In the genomic region with DNA sequence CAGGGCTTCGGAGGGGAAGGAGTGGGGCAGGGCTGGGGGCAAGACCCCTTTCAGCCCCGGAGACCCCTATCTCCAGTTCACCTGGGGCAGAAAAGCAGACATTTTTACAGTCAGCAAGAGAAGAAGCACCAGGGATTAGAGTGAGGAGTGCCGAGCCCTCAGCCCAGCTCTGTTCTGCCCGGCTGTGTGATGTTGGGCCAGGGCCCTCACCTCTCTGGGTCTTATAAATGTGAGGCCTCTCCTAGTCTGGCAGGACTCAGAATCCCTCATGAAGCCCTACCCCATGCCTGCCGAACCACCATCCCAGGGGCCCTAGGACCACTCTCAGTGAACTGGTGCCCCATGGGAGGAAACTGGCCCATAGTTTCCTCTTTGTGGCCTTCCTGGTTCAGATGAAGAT, we compare ENCODE assay signal across 17 cellular contexts. TPM values are rescaled to one million over a fixed set of nuclear protein-coding genes. Genes with fewer than 3 reads are reported as not detected.
DNase-seq lines count a peak whose midpoint lies in the region; ATAC-seq and TF ChIP-seq lines count a peak whose summit lies in the region.
"Had no signal": no experiment of that assay in that cellular context is flagged by ENCODE, and none has a peak within 500 bp of the region (broad histone marks: within the 10 kb centered on the region; RNA-seq: fewer than 3 reads in every experiment).

No MANE protein-coding gene starts in this region.

- TF ChIP-seq EP300 in esophagus muscularis mucosa (IDR thresholded peaks at IDR 0.05) = no peak

- TF ChIP-seq CTCF in breast epithelium (IDR thresholded peaks at IDR 0.05) (no peak), mammary epithelial cell (conservative IDR thresholded peaks at IDR 0.05 in 1 of 2, IDR thresholded peaks at IDR 0.05 in 1 of 2; ENCODE audit: extremely low read depth in 1 of 2, insufficient read depth in 1 of 2, low read depth in 1 of 2, low read length in 2 of 2) (no peak), DND-41 (IDR thresholded peaks at IDR 0.05; ENCODE audit: borderline replicate concordance, extremely low read depth, low read length, poor library complexity, severe bottlenecking) (no peak), esophagus muscularis mucosa (IDR thresholded peaks at IDR 0.05) (no peak), spleen (IDR thresholded peaks at IDR 0.05 in 8 of 11, conservative IDR thresholded peaks at IDR 0.05 in 3 of 11) (no peak), A673 (conservative IDR thresholded peaks at IDR 0.05; ENCODE audit: low read depth, low read length) (no peak)

- H3K9ac ChIP-seq in mammary epithelial cell (ENCODE audit: insufficient read depth, low read length) = no peak overlapping the region
- no peak overlapping the region for H3K9ac ChIP-seq in DND-41 (ENCODE audit: low read depth, low read length)

- CTCF ChIA-PET in mammary epithelial cell (lab: Charles Lee; ENCODE audit: low non-redundant PET) (no interaction called here), A673 (lab: Charles Lee) (no interaction called here)

- WGBS in mammary epithelial cell (ENCODE audit: low coverage, missing lambda C conversion rate) = 69% methylated on average over 5 of the region's 5 CpGs
- WGBS in esophagus muscularis mucosa = 65% methylated on average over 5 of the region's 5 CpGs
- WGBS in spleen, 5 donors = 80 to 92% (median 83%) methylated on average over 2 to 5 of the region's 5 CpGs

- H3K9me3 ChIP-seq in breast epithelium (no peaks in the 10 kb centered on the region), mammary epithelial cell (replicated peaks; ENCODE audit: insufficient read depth, low read length) (no peaks in the 10 kb centered on the region), DND-41 (ENCODE audit: insufficient read depth, low read length, severe bottlenecking) (no peaks in the 10 kb centered on the region), esophagus muscularis mucosa (no peaks in the 10 kb centered on the region), spleen (no peaks in the 10 kb centered on the region), A673 (ENCODE audit: low read depth, low read length, poor library complexity, severe bottlenecking) (no peaks in the 10 kb centered on the region)
- H3K9me3 ChIP-seq: Caco-2 had no signal

- no peak overlapping the region for H3K4me3 ChIP-seq in breast epithelium
- H3K4me3 ChIP-seq in mammary epithelial cell (replicated peaks in 1 of 3; ENCODE audit: insufficient read depth in 1 of 3, low read depth in 2 of 3, low read length in 3 of 3) = no peak overlapping the region
- no peak overlapping the region for H3K4me3 ChIP-seq in DND-41 (ENCODE audit: low read depth in 1 of 2, low read length in 2 of 2)
- H3K4me3 ChIP-seq in esophagus muscularis mucosa = no peak overlapping the region
- no peak overlapping the region for H3K4me3 ChIP-seq in spleen
- no peak overlapping the region for H3K4me3 ChIP-seq in A673 (ENCODE audit: low read depth, low read length, poor library complexity, severe bottlenecking)
- H3K4me3 ChIP-seq: GM23338 had no signal

- H3K27me3 ChIP-seq in breast epithelium = no peaks in the 10 kb centered on the region
- H3K27me3 ChIP-seq in mammary epithelial cell (ENCODE audit: insufficient read depth, low read length) = no peaks in the 10 kb centered on the region
- H3K27me3 ChIP-seq in DND-41 (ENCODE audit: insufficient read depth, low read length, poor library complexity) = no peaks in the 10 kb centered on the region
- H3K27me3 ChIP-seq in esophagus muscularis mucosa = no peaks in the 10 kb centered on the region
- H3K27me3 ChIP-seq in spleen (replicated peaks in 1 of 7) = no peaks in the 10 kb centered on the region
- no peaks in the 10 kb centered on the region for H3K27me3 ChIP-seq in A673 (replicated peaks; ENCODE audit: insufficient read depth, low read depth, low read length, poor library complexity)

- no peak for DNase-seq in breast epithelium (ENCODE audit: low spot score in 2 of 2)
- DNase-seq in mammary epithelial cell = no peak
- DNase-seq in DND-41 = no peak
- no peak for DNase-seq in esophagus muscularis mucosa (ENCODE audit: extremely low spot score)
- DNase-seq in spleen = peak; percentile 23
- no peak for DNase-seq in iPS-NIHi11 (ENCODE audit: low spot score)
- DNase-seq in A673 (ENCODE audit: low spot score) = no peak
- DNase-seq: 8988T, ACHN, Caco-2, GF-D8, H7 had no signal

- dilution Hi-C loops in mammary epithelial cell (cut with HindIII; ENCODE audit: low sequenced_read_pairs) = loop anchor here (5.0 kb wide), 2 partner anchors 47 to 72 kb away; no protein-coding TSS in a partner anchor

- POLR2A ChIA-PET in A673 (lab: Charles Lee; ENCODE audit: low non-redundant PET) = no interaction called here

- no peak overlapping the region for H3K4me2 ChIP-seq in mammary epithelial cell (ENCODE audit: insufficient read depth, low read depth, low read length)
- no peak overlapping the region for H3K4me2 ChIP-seq in DND-41 (ENCODE audit: insufficient read depth, low read length)
- H3K4me2 ChIP-seq: GM23338 had no signal

- ATAC-seq in DND-41 (ENCODE audit: insufficient read depth, low read depth) (0 out of 3 replicates have a peak, but pooled peaks have one; percentile 42), GM18505 (IDR thresholded peaks at IDR 0.05; ENCODE audit: unreplicated experiment) (no peak)
- ATAC-seq: GM23338 had no signal

- H3K36me3 ChIP-seq in breast epithelium (no peaks in the 10 kb centered on the region), mammary epithelial cell (ENCODE audit: insufficient read depth, low read length) (no peaks in the 10 kb centered on the region), DND-41 (ENCODE audit: insufficient read depth, low read length) (no peaks in the 10 kb centered on the region), esophagus muscularis mucosa (peaks cover 0 to 19% (median 16%) of the 10 kb centered on the region in 4 donors), spleen (no peaks in the 10 kb centered on the region), A673 (ENCODE audit: insufficient read depth, low read length, poor library complexity, severe bottlenecking) (no peaks in the 10 kb centered on the region)

- H3K79me2 ChIP-seq in mammary epithelial cell (ENCODE audit: insufficient read depth, low read length) (no peaks in the 10 kb centered on the region), DND-41 (ENCODE audit: insufficient read depth, low read length) (no peaks in the 10 kb centered on the region)

- TF ChIP-seq POLR2A in breast epithelium (IDR thresholded peaks at IDR 0.05) = no peak
- TF ChIP-seq POLR2A in esophagus muscularis mucosa (IDR thresholded peaks at IDR 0.05; ENCODE audit: low read depth) = no peak
- no peak for TF ChIP-seq POLR2A in spleen (IDR thresholded peaks at IDR 0.05)
- TF ChIP-seq POLR2A in GM18505 (IDR thresholded peaks at IDR 0.05; ENCODE audit: borderline replicate concordance, extremely low read depth, insufficient read depth, insufficient read length) = no peak

- intact Hi-C loops in breast epithelium (cut with DNase I; ENCODE audit: low total_unique reads) = no loop called here
- intact Hi-C loops in mammary epithelial cell (cut with micrococcal nuclease) = no loop called here
- intact Hi-C loops in esophagus muscularis mucosa (cut with DNase I) = no loop called here
- intact Hi-C loops in spleen (cut with DNase I; ENCODE audit: low total_unique reads) = no loop called here
- intact Hi-C loops in A673 (cut with micrococcal nuclease; ENCODE audit: unreplicated experiment) = no loop called here

- in situ Hi-C loops in mammary epithelial cell (cut with MboI; ENCODE audit: low sequenced_read_pairs in 2 of 2) = no loop called here

- H3K27ac ChIP-seq in breast epithelium = peak overlapping the region; percentile 40 to 59
- H3K27ac ChIP-seq in mammary epithelial cell (ENCODE audit: insufficient read depth, low read depth, low read length) = no peak overlapping the region
- no peak overlapping the region for H3K27ac ChIP-seq in DND-41 (ENCODE audit: low read length)
- H3K27ac ChIP-seq in esophagus muscularis mucosa (replicated peaks in 1 of 4) = peak overlapping the region in 3 of 4 donors; percentile 74 to 95 (median 95)
- H3K27ac ChIP-seq in spleen = no peak overlapping the region
- no peak overlapping the region for H3K27ac ChIP-seq in A673 (ENCODE audit: low read depth, low read length, poor library complexity, severe bottlenecking)
- H3K27ac ChIP-seq: HL-60 had no signal

- H2AFZ ChIP-seq in mammary epithelial cell (ENCODE audit: low read depth, low read length) (no peak overlapping the region), DND-41 (ENCODE audit: low read depth, low read length) (no peak overlapping the region)
- H2AFZ ChIP-seq: GM23338 had no signal

- peaks cover 3 to 5% of the 10 kb centered on the region in 2 donors for H3K4me1 ChIP-seq in breast epithelium
- peaks cover 11% of the 10 kb centered on the region for H3K4me1 ChIP-seq in mammary epithelial cell (ENCODE audit: insufficient read depth, low read length)
- H3K4me1 ChIP-seq in DND-41 (ENCODE audit: insufficient read depth, low read length) = no peaks in the 10 kb centered on the region
- H3K4me1 ChIP-seq in esophagus muscularis mucosa = peaks cover 50 to 60% (median 59%) of the 10 kb centered on the region in 4 donors
- peaks cover 0 to 37% (median 28%) of the 10 kb centered on the region in 6 donors for H3K4me1 ChIP-seq in spleen
- peaks cover 4% of the 10 kb centered on the region for H3K4me1 ChIP-seq in A673 (ENCODE audit: insufficient read depth, low read length, poor library complexity, severe bottlenecking)

- BruUV-seq in mammary epithelial cell (replicated peaks; lab: Mats Ljungman, UMichigan) (no TSS peak), A673 (replicated peaks; lab: Mats Ljungman, UMichigan) (no TSS peak)

- H4K20me1 ChIP-seq in mammary epithelial cell (ENCODE audit: insufficient read depth, low read length) = no peaks in the 10 kb centered on the region
- no peaks in the 10 kb centered on the region for H4K20me1 ChIP-seq in DND-41 (ENCODE audit: insufficient read depth, low read length)

RNA-seq across cellular contexts. Expression of a gene that starts 12.8 kb away (rescaled TPM):
- total RNA-seq in breast epithelium = 100 to 1,000 TPM in 1 of 3 donors, 10 to 100 TPM in 1, 1 to 10 TPM in 1; 6.2 to 164 (median 58.0) TPM
- 10 to 100 TPM in 1 of 2 donors, 1 to 10 TPM in 1; 1.2 to 11.2 TPM for total RNA-seq in mammary epithelial cell
- 5.9 TPM for polyA plus RNA-seq in mammary epithelial cell
- 6.0 TPM for polyA minus RNA-seq in mammary epithelial cell
- 10 to 100 TPM; 26.8 to 40.4 (median 29.9) TPM for total RNA-seq in esophagus muscularis mucosa
- 1 to 10 TPM in 5 of 7 donors, under 1 TPM in 2; 0.67 to 7.3 (median 1.6) TPM for total RNA-seq in spleen
- 1 to 10 TPM in 2 of 3 donors, under 1 TPM in 1; 0.39 to 2.4 (median 1.5) TPM for polyA plus RNA-seq in spleen
- total RNA-seq in A673 (2021) = 0.15 TPM in 1 of 2 replicates, not detected in the other
- total RNA-seq: Caco-2; CD8-positive, alpha-beta memory T cell had no signal
- polyA plus RNA-seq: CD14-positive monocyte; CD8-positive, alpha-beta memory T cell had no signal

RNA-seq across cellular contexts. Expression of a gene that starts 19.5 kb away (rescaled TPM):
- total RNA-seq in breast epithelium (not detected), mammary epithelial cell (not detected), esophagus muscularis mucosa (not detected), spleen (1 to 10 TPM in 2 of 7 donors, under 1 TPM in 1, not detected in 4; 0.75 to 3.1 (median 1.2) TPM), A673 (2021) (not detected in 2 replicates)
- polyA plus RNA-seq in mammary epithelial cell (not detected), spleen (1 to 10 TPM in 2 of 3 donors, under 1 TPM in 1; 0.29 to 4.0 (median 2.8) TPM)
- not detected for polyA minus RNA-seq in mammary epithelial cell
- total RNA-seq: Caco-2, GM23338, H7 had no signal
- polyA plus RNA-seq: CD14-positive monocyte; CD8-positive, alpha-beta memory T cell; GM23338 had no signal

RNA-seq across cellular contexts. Expression of a gene that starts 26.5 kb away (rescaled TPM):
- total RNA-seq in breast epithelium = under 1 TPM; 0.15 to 0.33 (median 0.16) TPM
- under 1 TPM in 1 of 2 donors, not detected in 1; 0.17 TPM for total RNA-seq in mammary epithelial cell
- 0.02 TPM for polyA plus RNA-seq in mammary epithelial cell
- polyA minus RNA-seq in mammary epithelial cell = not detected
- total RNA-seq in esophagus muscularis mucosa = not detected
- total RNA-seq in spleen = 1 to 10 TPM in 5 of 7 donors, under 1 TPM in 2; 0.51 to 6.9 (median 1.9) TPM
- 1 to 10 TPM; 1.0 to 1.9 (median 1.6) TPM for polyA plus RNA-seq in spleen
- total RNA-seq in A673 (2021) = not detected in 2 replicates
- total RNA-seq: GM23338, H7 had no signal
- polyA plus RNA-seq: CD8-positive, alpha-beta memory T cell had no signal

Comparison
In these comparisons a context has a peak if more than half of its experiments do, and no peak if none do; other contexts are left out.
1. H3K27ac ChIP-seq: peak in breast epithelium (2 of 2) and esophagus muscularis mucosa (3 of 4); none in mammary epithelial cell (single experiment), DND-41 (single experiment), spleen (0 of 8) and A673 (single experiment).